8 cellular contexts compared by ENCODE assay signal in genomic region chr4:13627606-13628301, GRCh38. TPM values are rescaled to one million over a fixed set of nuclear protein-coding genes. Genes with fewer than 3 reads are reported as not detected.
DNase-seq lines count a peak whose midpoint lies in the region; ATAC-seq, FAIRE-seq and TF ChIP-seq lines count a peak whose summit lies in the region.

TSS of gene BOD1L1 (minus strand) at chr4:13627725. CDS start at chr4:13627587, 138 bp downstream.

- TF ChIP-seq CTCF in AG09319 (IDR thresholded peaks at IDR 0.05; ENCODE audit: low read depth, low read length) (peak; percentile 50), kidney (IDR thresholded peaks at IDR 0.05; ENCODE audit: borderline replicate concordance, extremely low read depth, insufficient read depth) (peak; percentile 55)

- peaks cover 6 to 10% of the 10 kb centered on the region in 2 donors for H3K4me1 ChIP-seq in kidney (ENCODE audit: control insufficient read depth in 1 of 2, insufficient read depth in 1 of 2, low read depth in 1 of 2, low read length in 2 of 2)

- peak within 1 kb of the TSS; percentile 97 for H3K4me3 ChIP-seq in kidney (ENCODE audit: low read length in 2 of 2)

- ATAC-seq in GM18909 (IDR thresholded peaks at IDR 0.05; ENCODE audit: poor library complexity, unreplicated experiment) (peak; percentile 93), HG03175 (IDR thresholded peaks at IDR 0.05; ENCODE audit: unreplicated experiment) (peak; percentile 89)
- ATAC-seq in central memory CD8-positive, alpha-beta T cell (replicated peaks; ENCODE audit: extremely low read depth, poor library complexity, severe bottlenecking), result peak; percentile 59

- peak within 1 kb of the TSS; percentile 95 for H3K4me3 Mint-ChIP-seq in central memory CD8-positive, alpha-beta T cell

- peak within 1 kb of the TSS; percentile 71 to 99 for H3K9ac ChIP-seq in kidney (ENCODE audit: low read length in 2 of 2)

- no peaks in the 10 kb centered on the region for H3K9me3 Mint-ChIP-seq in central memory CD8-positive, alpha-beta T cell

- H3K27me3 Mint-ChIP-seq in central memory CD8-positive, alpha-beta T cell, result no peaks in the 10 kb centered on the region

- DNase-seq in AG09319 (ENCODE audit: extremely low read depth, low read depth) (peak; percentile 71), NCI-H2227 treated with DMSO at 0.1 percent for 48 hours (lab: John Stamatoyannopoulos, UW) (peak; percentile 78), kidney (peak; percentile 95)
- DNase-seq in activated CD4-positive, CD25-positive, alpha-beta regulatory T cell treated with anti-CD3 and anti-CD28 coated beads, Interleukin-2, amount 50 U/mL, for 16 hours (ENCODE audit: low read depth, low spot score), result peak; percentile 54
- DNase-seq in central memory CD8-positive, alpha-beta T cell (ENCODE audit: low spot score in 2 of 2), result peak; percentile 52 to 56
- peak; percentile 88 for DNase-seq in stimulated activated CD4-positive, alpha-beta T cell treated with anti-CD3 and anti-CD28 coated beads, Interleukin-15, amount 100 ng/mL, for 24 hours

- intact Hi-C loops in kidney (cut with DNase I), result no loop called here

- FAIRE-seq in kidney (lab: Jason Lieb, UNC), result no peak

- peak within 1 kb of the TSS; percentile 98 for H3K27ac Mint-ChIP-seq in central memory CD8-positive, alpha-beta T cell (ENCODE audit: low read depth)

- H3K36me3 ChIP-seq in kidney (ENCODE audit: control insufficient read depth in 1 of 2, insufficient read depth in 2 of 2, low read length in 2 of 2), result no peaks in the 10 kb centered on the region

- H3K36me3 Mint-ChIP-seq in central memory CD8-positive, alpha-beta T cell (ENCODE audit: insufficient read depth), result peaks cover 13% of the 10 kb centered on the region

- H3K9me3 ChIP-seq in kidney (ENCODE audit: control insufficient read depth in 1 of 2, low read length in 2 of 2), result no peaks in the 10 kb centered on the region

- peaks cover 30% of the 10 kb centered on the region for H3K4me1 Mint-ChIP-seq in central memory CD8-positive, alpha-beta T cell

- H3K27ac ChIP-seq in kidney (ENCODE audit: low read depth in 2 of 2, low read length in 2 of 2), result peak within 1 kb of the TSS; percentile 96

RNA-seq across cellular contexts. Expression of gene BOD1L1, which starts in this region (rescaled TPM):
- 45.6 TPM for total RNA-seq in kidney
- polyA plus RNA-seq in kidney (ENCODE audit: insufficient read depth, low read depth, low replicate concordance), result 9.0 TPM

Comparison
In these comparisons a context has a peak if more than half of its experiments do, and no peak if none do; other contexts are left out.
1. Peak in every context shown above with its lines: DNase-seq, ATAC-seq, H3K4me3 ChIP-seq and H3K27ac ChIP-seq.